ENCODE assay signal across 1 cellular context in genomic region chr3:45537596-45537959, GRCh38.
TF ChIP-seq lines count a peak whose summit lies in the region.

No MANE protein-coding gene starts in this region.

TF ChIP-seq in WTC11, 78 proteins besides CTCF, POLR2A, EP300 and RAD21 (continued from another document):
- TF ChIP-seq AFF4 (CRISPR knock-in tag; IDR thresholded peaks at IDR 0.05; ENCODE audit: borderline replicate concordance) (no peak), ZNF219 (CRISPR knock-in tag; IDR thresholded peaks at IDR 0.05; ENCODE audit: borderline replicate concordance) (no peak)
